In genomic region chr3:184480831-184481230, GRCh38 we compare ENCODE assay signal across 31 cellular contexts.
"Had no signal": no experiment of that assay in that cellular context is flagged by ENCODE, and none has a peak within 500 bp of the region (broad histone marks: within the 10 kb centered on the region; RNA-seq: fewer than 3 reads in every experiment).

No MANE protein-coding gene starts in this region.

- H3K36me3 Mint-ChIP-seq: activated naive CD4-positive, alpha-beta T cell treated with anti-CD3 and anti-CD28 coated beads, Interleukin-2, amount 10 ng/mL, durations not matched to agents 7 days and 5 days; activated naive CD4-positive, alpha-beta T cell treated with anti-CD3 and anti-CD28 coated beads, Interleukin-2, amount 50 U/mL, for 72 hours; activated naive CD8-positive, alpha-beta T cell treated with anti-CD3 and anti-CD28 coated beads, Interleukin-2, amount 10 ng/mL, durations not matched to agents 7 days and 5 days; brain had no signal

- H3K27ac ChIP-seq: ascending aorta, breast epithelium, cardiac muscle cell, dorsolateral prefrontal cortex, esophagus squamous epithelium, WERI-Rb-1 had no signal

- H3K27me3 Mint-ChIP-seq: dendritic cell treated with granulocyte-macrophage colony-stimulating factor and Interleukin-4, amounts not matched to agents 40 ng/mL and 50 ng/mL, for 4 days had no signal

- H3K4me3 Mint-ChIP-seq: activated B cell treated with CpG ODN at 0.5 μM for 24 hours; activated CD8-positive, alpha-beta T cell treated with anti-CD3 and anti-CD28 coated beads for 36 hours; activated naive CD4-positive, alpha-beta T cell treated with anti-CD3 and anti-CD28 coated beads, Interleukin-2, amount 10 ng/mL, durations not matched to agents 7 days and 5 days; activated naive CD8-positive, alpha-beta T cell treated with anti-CD3 and anti-CD28 coated beads, Interleukin-2, amount 10 ng/mL, durations not matched to agents 7 days and 5 days; activated T-cell treated with anti-CD3 and anti-CD28 coated beads, Interleukin-2, amount 50 U/mL, for 24 hours; activated T-cell treated with anti-CD3 and anti-CD28 coated beads, Interleukin-2, amount 50 U/mL, for 72 hours; brain; dendritic cell treated with granulocyte-macrophage colony-stimulating factor and Interleukin-4, amounts not matched to agents 40 ng/mL and 50 ng/mL, for 4 days; endodermal cell; T-helper 17 cell; T-helper 2 cell treated with Interferon-gamma antibody and Interleukin-4, amounts not matched to agents 5 μg/mL and 100 μg/mL, for 36 hours had no signal

- H3K27me3 ChIP-seq: ascending aorta, breast epithelium, cardiac muscle cell had no signal

- H3K4me1 ChIP-seq: ascending aorta, breast epithelium had no signal

- H3K4me1 Mint-ChIP-seq: activated naive CD4-positive, alpha-beta T cell treated with anti-CD3 and anti-CD28 coated beads, Interleukin-2, amount 10 ng/mL, durations not matched to agents 7 days and 5 days; activated naive CD8-positive, alpha-beta T cell treated with anti-CD3 and anti-CD28 coated beads, Interleukin-2, amount 10 ng/mL, durations not matched to agents 7 days and 5 days; brain; endodermal cell; T-helper 17 cell had no signal

- DNase-seq: activated B cell treated with CpG ODN at 0.5 μM for 24 hours; activated CD4-positive, alpha-beta T cell treated with anti-CD3 and anti-CD28 coated beads for 48 hours; activated CD4-positive, alpha-beta T cell treated with anti-CD3 and anti-CD28 coated beads, Interleukin-2, amount 50 U/mL, for 1 hour; activated CD4-positive, alpha-beta T cell treated with anti-CD3 and anti-CD28 coated beads, Interleukin-2, amount 50 U/mL, for 48 hours; activated CD8-positive, alpha-beta memory T cell treated with anti-CD3 and anti-CD28 coated beads, Interleukin-2, amount 50 U/mL, for 48 hours; activated CD8-positive, alpha-beta T cell treated with anti-CD3 and anti-CD28 coated beads for 36 hours; activated gamma-delta T cell; activated naive CD4-positive, alpha-beta T cell; activated naive CD4-positive, alpha-beta T cell treated with anti-CD3 and anti-CD28 coated beads, Interleukin-2, amount 10 ng/mL, durations not matched to agents 7 days and 5 days; activated naive CD8-positive, alpha-beta T cell treated with anti-CD3 and anti-CD28 coated beads, Interleukin-2, amount 10 ng/mL, durations not matched to agents 7 days and 5 days; activated T-cell treated with anti-CD3 and anti-CD28 coated beads for 4 hours; activated T-cell treated with anti-CD3 and anti-CD28 coated beads, Interleukin-2, amount 50 U/mL, for 24 hours; activated T-cell treated with anti-CD3 and anti-CD28 coated beads, Interleukin-2, amount 50 U/mL, for 72 hours; central memory CD4-positive, alpha-beta T cell; cerebellar nuclear complex; dorsolateral prefrontal cortex; effector memory CD4-positive, alpha-beta T cell; endodermal cell; esophagus squamous epithelium; head of caudate nucleus; T-helper 1 cell; T-helper 17 cell; T1000; WERI-Rb-1 had no signal

- H3K9me3 ChIP-seq: breast epithelium, esophagus squamous epithelium had no signal

- H3K9me3 Mint-ChIP-seq: activated B cell treated with CpG ODN at 0.5 μM for 24 hours; activated CD8-positive, alpha-beta T cell treated with anti-CD3 and anti-CD28 coated beads for 36 hours; activated naive CD4-positive, alpha-beta T cell treated with anti-CD3 and anti-CD28 coated beads, Interleukin-2, amount 10 ng/mL, durations not matched to agents 7 days and 5 days; activated naive CD4-positive, alpha-beta T cell treated with anti-CD3 and anti-CD28 coated beads, Interleukin-2, amount 50 U/mL, for 72 hours; activated naive CD8-positive, alpha-beta T cell treated with anti-CD3 and anti-CD28 coated beads, Interleukin-2, amount 10 ng/mL, durations not matched to agents 7 days and 5 days; activated T-cell treated with anti-CD3 and anti-CD28 coated beads, Interleukin-2, amount 50 U/mL, for 24 hours; activated T-cell treated with anti-CD3 and anti-CD28 coated beads, Interleukin-2, amount 50 U/mL, for 72 hours; endodermal cell; T-helper 2 cell treated with Interferon-gamma antibody and Interleukin-4, amounts not matched to agents 5 μg/mL and 100 μg/mL, for 36 hours had no signal

- H3K27ac Mint-ChIP-seq: activated B cell treated with CpG ODN at 0.5 μM for 24 hours; activated CD8-positive, alpha-beta T cell treated with anti-CD3 and anti-CD28 coated beads for 36 hours; activated naive CD4-positive, alpha-beta T cell treated with anti-CD3 and anti-CD28 coated beads, Interleukin-2, amount 10 ng/mL, durations not matched to agents 7 days and 5 days; activated naive CD8-positive, alpha-beta T cell treated with anti-CD3 and anti-CD28 coated beads, Interleukin-2, amount 10 ng/mL, durations not matched to agents 7 days and 5 days; activated T-cell treated with anti-CD3 and anti-CD28 coated beads, Interleukin-2, amount 50 U/mL, for 24 hours; activated T-cell treated with anti-CD3 and anti-CD28 coated beads, Interleukin-2, amount 50 U/mL, for 72 hours; brain; dendritic cell treated with granulocyte-macrophage colony-stimulating factor and Interleukin-4, amounts not matched to agents 40 ng/mL and 50 ng/mL, for 4 days; endodermal cell; T-helper 17 cell; T-helper 2 cell treated with Interferon-gamma antibody and Interleukin-4, amounts not matched to agents 5 μg/mL and 100 μg/mL, for 36 hours had no signal
